Comparison of ENCODE assay signal across 1 cellular context in the genomic region with DNA sequence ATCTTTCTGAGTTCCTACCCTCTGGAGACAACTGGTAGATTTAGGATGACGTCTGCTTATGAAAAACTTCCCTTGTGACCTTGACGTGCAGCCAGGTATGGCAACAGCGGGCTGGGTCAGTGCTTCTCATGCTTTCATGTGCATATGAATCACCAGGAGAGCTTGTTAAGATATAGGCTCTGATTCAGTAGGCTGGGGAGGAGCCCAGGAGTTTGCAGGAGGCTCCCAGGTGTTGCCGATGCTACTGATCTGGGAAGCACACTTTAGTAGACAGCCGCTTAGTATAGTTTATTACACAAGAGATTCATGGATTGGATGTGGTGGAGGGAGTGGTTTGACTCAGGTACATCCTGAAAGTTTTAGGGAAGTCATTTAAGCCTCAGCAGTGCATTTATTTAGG.
TF ChIP-seq lines count a peak whose summit lies in the region.

No MANE protein-coding gene starts in this region.

TF ChIP-seq in H1, 55 proteins besides CTCF, POLR2A, EP300 and RAD21:
- TF ChIP-seq TCF12 (IDR thresholded peaks at IDR 0.05; ENCODE audit: low read depth, low read length): 0 out of 2 replicates have a peak, but pooled peaks have one; percentile 39
- 0 out of 2 replicates have a peak, but pooled peaks have one; percentile 35 for TF ChIP-seq CREB1 (IDR thresholded peaks at IDR 0.05)
- no peak for TF ChIP-seq ZNF274 (IDR thresholded peaks at IDR 0.05; ENCODE audit: borderline replicate concordance, extremely low read depth, low read length)
- TF ChIP-seq CEBPB (IDR thresholded peaks at IDR 0.05; ENCODE audit: low read depth, low read length): no peak
